2 cellular contexts compared by ENCODE assay signal in the genomic region with DNA sequence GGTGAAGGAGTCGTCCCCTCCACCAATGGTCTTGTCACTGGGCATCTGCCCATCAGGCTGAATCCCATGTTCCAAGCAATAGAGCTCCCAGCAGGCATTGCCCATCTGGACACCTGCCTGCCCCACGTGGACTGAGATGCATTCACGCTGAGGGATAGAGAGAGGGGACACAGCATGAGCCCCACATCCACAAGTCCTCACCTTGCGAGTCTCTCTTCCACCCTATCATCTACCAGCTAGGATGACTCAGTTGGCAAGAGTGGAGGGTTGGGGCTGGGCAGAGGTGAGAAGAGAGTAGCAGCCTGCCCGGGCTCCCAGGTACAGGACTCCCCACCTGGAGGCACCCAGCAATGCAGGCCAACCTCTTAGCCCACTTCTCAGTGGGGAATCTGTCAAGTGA.
TF ChIP-seq lines count a peak whose summit lies in the region.

No MANE protein-coding gene starts in this region.

TF ChIP-seq in HCT116, 20 proteins besides CTCF, POLR2A, EP300 and RAD21:
- TF ChIP-seq POLR2AphosphoS5 (IDR thresholded peaks at IDR 0.05; ENCODE audit: low read depth, low read length), result no peak
- no peak for TF ChIP-seq JUND (IDR thresholded peaks at IDR 0.05)
- no peak for TF ChIP-seq CBX3 (IDR thresholded peaks at IDR 0.05; ENCODE audit: low read depth)
- no peak for TF ChIP-seq ELF1 (IDR thresholded peaks at IDR 0.05; ENCODE audit: borderline replicate concordance, low read depth)
TF ChIP-seq in HCT116: peak in this region for 0.

TF ChIP-seq in H1, 55 proteins besides CTCF, POLR2A, EP300 and RAD21:
- TF ChIP-seq JUND (IDR thresholded peaks at IDR 0.05; ENCODE audit: low read length) (no peak), SP1 (IDR thresholded peaks at IDR 0.05; ENCODE audit: low read depth, low read length) (no peak), POU5F1 (IDR thresholded peaks at IDR 0.05; ENCODE audit: low read depth, low read length) (no peak), RNF2 (IDR thresholded peaks at IDR 0.05; ENCODE audit: borderline replicate concordance, low read depth, low read length, missing control alignments, poor library complexity, severe bottlenecking) (no peak), HDAC6 (IDR thresholded peaks at IDR 0.05; ENCODE audit: low read depth, low read length) (no peak), SRF (IDR thresholded peaks at IDR 0.05; ENCODE audit: low read depth, low read length) (no peak), KDM4A (IDR thresholded peaks at IDR 0.05; ENCODE audit: low read depth, low read length, severe bottlenecking) (no peak), FOSL1 (IDR thresholded peaks at IDR 0.05; ENCODE audit: insufficient read depth, low read depth, low read length) (no peak)
- TF ChIP-seq, protein P1, sequence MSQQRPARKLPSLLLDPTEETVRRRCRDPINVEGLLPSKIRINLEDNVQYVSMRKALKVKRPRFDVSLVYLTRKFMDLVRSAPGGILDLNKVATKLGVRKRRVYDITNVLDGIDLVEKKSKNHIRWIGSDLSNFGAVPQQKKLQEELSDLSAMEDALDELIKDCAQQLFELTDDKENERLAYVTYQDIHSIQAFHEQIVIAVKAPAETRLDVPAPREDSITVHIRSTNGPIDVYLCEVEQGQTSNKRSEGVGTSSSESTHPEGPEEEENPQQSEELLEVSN (IDR thresholded peaks at IDR 0.05), result no peak
